In the genomic region with DNA sequence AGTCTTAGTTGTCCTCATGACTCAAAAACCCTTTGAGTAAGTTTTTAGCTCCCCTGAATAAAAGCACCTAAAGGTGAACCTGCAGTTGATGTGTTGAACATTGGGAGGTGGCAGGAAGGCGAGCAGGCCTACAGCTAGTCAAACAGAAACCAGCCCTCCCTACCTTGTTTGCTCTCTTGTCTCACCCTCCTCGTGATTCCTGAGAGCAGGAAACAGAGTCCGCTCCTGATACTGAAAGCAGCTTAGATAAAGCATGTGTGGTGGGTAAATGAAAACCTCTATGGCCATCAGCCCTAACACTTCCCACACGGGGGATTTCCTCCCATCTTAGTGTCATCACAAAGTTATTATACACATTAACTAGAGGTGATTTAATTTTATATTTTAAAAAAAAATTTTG, we compare ENCODE assay signal across 1 cellular context.
TF ChIP-seq lines count a peak whose summit lies in the region.

No MANE protein-coding gene starts in this region.

TF ChIP-seq in GM12878, 131 proteins besides CTCF, POLR2A, EP300 and RAD21 (continued from another document and continues in another):
- TF ChIP-seq, protein P1, sequence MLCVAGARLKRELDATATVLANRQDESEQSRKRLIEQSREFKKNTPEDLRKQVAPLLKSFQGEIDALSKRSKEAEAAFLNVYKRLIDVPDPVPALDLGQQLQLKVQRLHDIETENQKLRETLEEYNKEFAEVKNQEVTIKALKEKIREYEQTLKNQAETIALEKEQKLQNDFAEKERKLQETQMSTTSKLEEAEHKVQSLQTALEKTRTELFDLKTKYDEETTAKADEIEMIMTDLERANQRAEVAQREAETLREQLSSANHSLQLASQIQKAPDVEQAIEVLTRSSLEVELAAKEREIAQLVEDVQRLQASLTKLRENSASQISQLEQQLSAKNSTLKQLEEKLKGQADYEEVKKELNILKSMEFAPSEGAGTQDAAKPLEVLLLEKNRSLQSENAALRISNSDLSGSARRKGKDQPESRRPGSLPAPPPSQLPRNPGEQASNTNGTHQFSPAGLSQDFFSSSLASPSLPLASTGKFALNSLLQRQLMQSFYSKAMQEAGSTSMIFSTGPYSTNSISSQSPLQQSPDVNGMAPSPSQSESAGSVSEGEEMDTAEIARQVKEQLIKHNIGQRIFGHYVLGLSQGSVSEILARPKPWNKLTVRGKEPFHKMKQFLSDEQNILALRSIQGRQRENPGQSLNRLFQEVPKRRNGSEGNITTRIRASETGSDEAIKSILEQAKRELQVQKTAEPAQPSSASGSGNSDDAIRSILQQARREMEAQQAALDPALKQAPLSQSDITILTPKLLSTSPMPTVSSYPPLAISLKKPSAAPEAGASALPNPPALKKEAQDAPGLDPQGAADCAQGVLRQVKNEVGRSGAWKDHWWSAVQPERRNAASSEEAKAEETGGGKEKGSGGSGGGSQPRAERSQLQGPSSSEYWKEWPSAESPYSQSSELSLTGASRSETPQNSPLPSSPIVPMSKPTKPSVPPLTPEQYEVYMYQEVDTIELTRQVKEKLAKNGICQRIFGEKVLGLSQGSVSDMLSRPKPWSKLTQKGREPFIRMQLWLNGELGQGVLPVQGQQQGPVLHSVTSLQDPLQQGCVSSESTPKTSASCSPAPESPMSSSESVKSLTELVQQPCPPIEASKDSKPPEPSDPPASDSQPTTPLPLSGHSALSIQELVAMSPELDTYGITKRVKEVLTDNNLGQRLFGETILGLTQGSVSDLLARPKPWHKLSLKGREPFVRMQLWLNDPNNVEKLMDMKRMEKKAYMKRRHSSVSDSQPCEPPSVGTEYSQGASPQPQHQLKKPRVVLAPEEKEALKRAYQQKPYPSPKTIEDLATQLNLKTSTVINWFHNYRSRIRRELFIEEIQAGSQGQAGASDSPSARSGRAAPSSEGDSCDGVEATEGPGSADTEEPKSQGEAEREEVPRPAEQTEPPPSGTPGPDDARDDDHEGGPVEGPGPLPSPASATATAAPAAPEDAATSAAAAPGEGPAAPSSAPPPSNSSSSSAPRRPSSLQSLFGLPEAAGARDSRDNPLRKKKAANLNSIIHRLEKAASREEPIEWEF (IDR thresholded peaks at IDR 0.05; ENCODE audit: insufficient replicate concordance, low read depth, low read length): no peak
- TF ChIP-seq RB1 (IDR thresholded peaks at IDR 0.05; ENCODE audit: borderline replicate concordance): no peak
- TF ChIP-seq NFXL1 (IDR thresholded peaks at IDR 0.05; ENCODE audit: borderline replicate concordance): no peak
- TF ChIP-seq EGR1 (IDR thresholded peaks at IDR 0.05; ENCODE audit: borderline replicate concordance in 1 of 2, low read depth in 2 of 2, low read length in 2 of 2): no peak
- no peak for TF ChIP-seq POLR2AphosphoS5 (IDR thresholded peaks at IDR 0.05; ENCODE audit: low read length)
- TF ChIP-seq RCOR1 (conservative IDR thresholded peaks at IDR 0.05; ENCODE audit: low read depth, low read length): no peak
- TF ChIP-seq PML (IDR thresholded peaks at IDR 0.05; ENCODE audit: low read length): no peak
- peak; percentile 85 for TF ChIP-seq RUNX3 (IDR thresholded peaks at IDR 0.05; ENCODE audit: low read length)
- TF ChIP-seq CEBPZ (IDR thresholded peaks at IDR 0.05; ENCODE audit: low read depth, low read length): no peak
- peak; percentile 81; the same call in 1 of the 2 replicates for TF ChIP-seq PAX5 (IDR thresholded peaks at IDR 0.05; ENCODE audit: borderline replicate concordance, low read depth, low read length)
- TF ChIP-seq TBL1XR1 (IDR thresholded peaks at IDR 0.05; ENCODE audit: low read depth, low read length): peak; percentile 44; the same call in 1 of the 2 replicates
- no peak for TF ChIP-seq ZSCAN29 (IDR thresholded peaks at IDR 0.05)
- TF ChIP-seq TAF1 (IDR thresholded peaks at IDR 0.05; ENCODE audit: borderline replicate concordance, low read depth, low read length): no peak
- TF ChIP-seq SIN3A (IDR thresholded peaks at IDR 0.05; ENCODE audit: low read depth, low read length): no peak
- TF ChIP-seq IRF3 (IDR thresholded peaks at IDR 0.05): no peak
- TF ChIP-seq RBBP5 (conservative IDR thresholded peaks at IDR 0.05): no peak
- no peak for TF ChIP-seq ZNF622 (IDR thresholded peaks at IDR 0.05)
- no peak for TF ChIP-seq TCF3 (IDR thresholded peaks at IDR 0.05; ENCODE audit: borderline replicate concordance, insufficient read depth, low read depth, low read length)
- TF ChIP-seq BRCA1 (IDR thresholded peaks at IDR 0.05; ENCODE audit: low read depth, low read length): no peak
- TF ChIP-seq CEBPB (IDR thresholded peaks at IDR 0.05; ENCODE audit: borderline replicate concordance in 1 of 2, low read depth in 2 of 2, low read length in 2 of 2): 0 out of 4 replicates have a peak, but pooled peaks of 1 of the 2 experiments have one; percentile 15
- TF ChIP-seq BMI1 (IDR thresholded peaks at IDR 0.05; ENCODE audit: borderline replicate concordance): no peak
- TF ChIP-seq, protein P2, sequence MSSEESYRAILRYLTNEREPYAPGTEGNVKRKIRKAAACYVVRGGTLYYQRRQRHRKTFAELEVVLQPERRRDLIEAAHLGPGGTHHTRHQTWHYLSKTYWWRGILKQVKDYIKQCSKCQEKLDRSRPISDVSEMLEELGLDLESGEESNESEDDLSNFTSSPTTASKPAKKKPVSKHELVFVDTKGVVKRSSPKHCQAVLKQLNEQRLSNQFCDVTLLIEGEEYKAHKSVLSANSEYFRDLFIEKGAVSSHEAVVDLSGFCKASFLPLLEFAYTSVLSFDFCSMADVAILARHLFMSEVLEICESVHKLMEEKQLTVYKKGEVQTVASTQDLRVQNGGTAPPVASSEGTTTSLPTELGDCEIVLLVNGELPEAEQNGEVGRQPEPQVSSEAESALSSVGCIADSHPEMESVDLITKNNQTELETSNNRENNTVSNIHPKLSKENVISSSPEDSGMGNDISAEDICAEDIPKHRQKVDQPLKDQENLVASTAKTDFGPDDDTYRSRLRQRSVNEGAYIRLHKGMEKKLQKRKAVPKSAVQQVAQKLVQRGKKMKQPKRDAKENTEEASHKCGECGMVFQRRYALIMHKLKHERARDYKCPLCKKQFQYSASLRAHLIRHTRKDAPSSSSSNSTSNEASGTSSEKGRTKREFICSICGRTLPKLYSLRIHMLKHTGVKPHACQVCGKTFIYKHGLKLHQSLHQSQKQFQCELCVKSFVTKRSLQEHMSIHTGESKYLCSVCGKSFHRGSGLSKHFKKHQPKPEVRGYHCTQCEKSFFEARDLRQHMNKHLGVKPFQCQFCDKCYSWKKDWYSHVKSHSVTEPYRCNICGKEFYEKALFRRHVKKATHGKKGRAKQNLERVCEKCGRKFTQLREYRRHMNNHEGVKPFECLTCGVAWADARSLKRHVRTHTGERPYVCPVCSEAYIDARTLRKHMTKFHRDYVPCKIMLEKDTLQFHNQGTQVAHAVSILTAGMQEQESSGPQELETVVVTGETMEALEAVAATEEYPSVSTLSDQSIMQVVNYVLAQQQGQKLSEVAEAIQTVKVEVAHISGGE (CRISPR knock-in tag; IDR thresholded peaks at IDR 0.05): no peak
- TF ChIP-seq ATF3 (IDR thresholded peaks at IDR 0.05; ENCODE audit: borderline replicate concordance, extremely low read depth, low read depth, low read length): no peak
- no peak for TF ChIP-seq SMARCA5 (IDR thresholded peaks at IDR 0.05)
- TF ChIP-seq, protein P3, sequence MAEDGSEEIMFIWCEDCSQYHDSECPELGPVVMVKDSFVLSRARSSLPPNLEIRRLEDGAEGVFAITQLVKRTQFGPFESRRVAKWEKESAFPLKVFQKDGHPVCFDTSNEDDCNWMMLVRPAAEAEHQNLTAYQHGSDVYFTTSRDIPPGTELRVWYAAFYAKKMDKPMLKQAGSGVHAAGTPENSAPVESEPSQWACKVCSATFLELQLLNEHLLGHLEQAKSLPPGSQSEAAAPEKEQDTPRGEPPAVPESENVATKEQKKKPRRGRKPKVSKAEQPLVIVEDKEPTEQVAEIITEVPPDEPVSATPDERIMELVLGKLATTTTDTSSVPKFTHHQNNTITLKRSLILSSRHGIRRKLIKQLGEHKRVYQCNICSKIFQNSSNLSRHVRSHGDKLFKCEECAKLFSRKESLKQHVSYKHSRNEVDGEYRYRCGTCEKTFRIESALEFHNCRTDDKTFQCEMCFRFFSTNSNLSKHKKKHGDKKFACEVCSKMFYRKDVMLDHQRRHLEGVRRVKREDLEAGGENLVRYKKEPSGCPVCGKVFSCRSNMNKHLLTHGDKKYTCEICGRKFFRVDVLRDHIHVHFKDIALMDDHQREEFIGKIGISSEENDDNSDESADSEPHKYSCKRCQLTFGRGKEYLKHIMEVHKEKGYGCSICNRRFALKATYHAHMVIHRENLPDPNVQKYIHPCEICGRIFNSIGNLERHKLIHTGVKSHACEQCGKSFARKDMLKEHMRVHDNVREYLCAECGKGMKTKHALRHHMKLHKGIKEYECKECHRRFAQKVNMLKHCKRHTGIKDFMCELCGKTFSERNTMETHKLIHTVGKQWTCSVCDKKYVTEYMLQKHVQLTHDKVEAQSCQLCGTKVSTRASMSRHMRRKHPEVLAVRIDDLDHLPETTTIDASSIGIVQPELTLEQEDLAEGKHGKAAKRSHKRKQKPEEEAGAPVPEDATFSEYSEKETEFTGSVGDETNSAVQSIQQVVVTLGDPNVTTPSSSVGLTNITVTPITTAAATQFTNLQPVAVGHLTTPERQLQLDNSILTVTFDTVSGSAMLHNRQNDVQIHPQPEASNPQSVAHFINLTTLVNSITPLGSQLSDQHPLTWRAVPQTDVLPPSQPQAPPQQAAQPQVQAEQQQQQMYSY (CRISPR knock-in tag; IDR thresholded peaks at IDR 0.05): no peak
- TF ChIP-seq MLLT1 (IDR thresholded peaks at IDR 0.05): no peak
- TF ChIP-seq NR2C2 (IDR thresholded peaks at IDR 0.05; ENCODE audit: borderline replicate concordance, control insufficient read depth, insufficient read length, low read depth): no peak
- TF ChIP-seq MTA3 (IDR thresholded peaks at IDR 0.05; ENCODE audit: borderline replicate concordance, low read length): no peak
- TF ChIP-seq NFIC (IDR thresholded peaks at IDR 0.05; ENCODE audit: low read depth, low read length): peak; percentile 85
- TF ChIP-seq NBN (IDR thresholded peaks at IDR 0.05): peak; percentile 35; the same call in 1 of the 2 replicates
- TF ChIP-seq RAD51 (IDR thresholded peaks at IDR 0.05): peak; percentile 33; the same call in 1 of the 2 replicates
- no peak for TF ChIP-seq SMAD5 (IDR thresholded peaks at IDR 0.05; ENCODE audit: low read depth)
- no peak; the same call in 1 of the 2 replicates for TF ChIP-seq TCF7 (IDR thresholded peaks at IDR 0.05; ENCODE audit: borderline replicate concordance)
- TF ChIP-seq CHD4 (IDR thresholded peaks at IDR 0.05): no peak
- TF ChIP-seq ZNF384 (IDR thresholded peaks at IDR 0.05; ENCODE audit: borderline replicate concordance, low read depth, low read length): no peak
